1 cellular context compared by ENCODE assay signal in genomic region chr17:76353599-76354316, GRCh38.
TF ChIP-seq lines count a peak whose summit lies in the region.

PRPSAP1 (minus strand) TSS chr17:76353916; CDS start chr17:76353703, 213 bp downstream.

TF ChIP-seq in HepG2, 621 proteins besides CTCF, POLR2A, EP300 and RAD21 (continued from another document and continues in another):
- TF ChIP-seq ELF4 (CRISPR knock-in tag; IDR thresholded peaks at IDR 0.05; ENCODE audit: borderline replicate concordance): peak; percentile 67; the same call in 1 of the 2 replicates
- TF ChIP-seq ZNF326 (CRISPR knock-in tag; IDR thresholded peaks at IDR 0.05; ENCODE audit: borderline replicate concordance): peak; percentile 14; the same call in 1 of the 2 replicates
- TF ChIP-seq ZMAT3 (CRISPR knock-in tag; conservative IDR thresholded peaks at IDR 0.05): peak; percentile 89; the same call in 1 of the 2 replicates
- peak; percentile 85; the same call in 1 of the 2 replicates for TF ChIP-seq RXRA (CRISPR knock-in tag; IDR thresholded peaks at IDR 0.05)
- TF ChIP-seq XBP1 (CRISPR knock-in tag; IDR thresholded peaks at IDR 0.05): peak; percentile 84; the same call in 1 of the 2 replicates
- no peak; the same call in 1 of the 2 replicates for TF ChIP-seq SIX1 (CRISPR knock-in tag; IDR thresholded peaks at IDR 0.05; ENCODE audit: borderline replicate concordance)
- TF ChIP-seq ZNF784 (CRISPR knock-in tag; IDR thresholded peaks at IDR 0.05; ENCODE audit: borderline replicate concordance): peak; percentile 95; the same call in 1 of the 2 replicates
- no peak for TF ChIP-seq MATR3 (CRISPR knock-in tag; IDR thresholded peaks at IDR 0.05)
- no peak for TF ChIP-seq ZNF207 (IDR thresholded peaks at IDR 0.05; ENCODE audit: borderline replicate concordance)
- TF ChIP-seq, protein P1, sequence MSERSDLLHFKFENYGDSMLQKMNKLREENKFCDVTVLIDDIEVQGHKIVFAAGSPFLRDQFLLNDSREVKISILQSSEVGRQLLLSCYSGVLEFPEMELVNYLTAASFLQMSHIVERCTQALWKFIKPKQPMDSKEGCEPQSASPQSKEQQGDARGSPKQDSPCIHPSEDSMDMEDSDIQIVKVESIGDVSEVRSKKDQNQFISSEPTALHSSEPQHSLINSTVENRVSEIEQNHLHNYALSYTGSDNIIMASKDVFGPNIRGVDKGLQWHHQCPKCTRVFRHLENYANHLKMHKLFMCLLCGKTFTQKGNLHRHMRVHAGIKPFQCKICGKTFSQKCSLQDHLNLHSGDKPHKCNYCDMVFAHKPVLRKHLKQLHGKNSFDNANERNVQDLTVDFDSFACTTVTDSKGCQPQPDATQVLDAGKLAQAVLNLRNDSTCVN (CRISPR knock-in tag; IDR thresholded peaks at IDR 0.05; ENCODE audit: borderline replicate concordance): peak; percentile 76
- TF ChIP-seq ZNF546 (CRISPR knock-in tag; conservative IDR thresholded peaks at IDR 0.05): no peak
- peak; percentile 88 for TF ChIP-seq PHF8 (CRISPR knock-in tag; IDR thresholded peaks at IDR 0.05)
- TF ChIP-seq KLF15 (CRISPR knock-in tag; IDR thresholded peaks at IDR 0.05; ENCODE audit: borderline replicate concordance): peak; percentile 67; the same call in 1 of the 2 replicates
- TF ChIP-seq ZNF24 (IDR thresholded peaks at IDR 0.05): peak; percentile 76
- TF ChIP-seq ZNF333 (CRISPR knock-in tag; IDR thresholded peaks at IDR 0.05; ENCODE audit: borderline replicate concordance): peak; percentile 93
- TF ChIP-seq ZNF121 (CRISPR knock-in tag; IDR thresholded peaks at IDR 0.05): peak; percentile 69; the same call in 1 of the 2 replicates
- TF ChIP-seq KDM2A (CRISPR knock-in tag; IDR thresholded peaks at IDR 0.05; ENCODE audit: borderline replicate concordance, low read depth): peak; percentile 98
- peak; percentile 88 for TF ChIP-seq GMEB1 (CRISPR knock-in tag; IDR thresholded peaks at IDR 0.05; ENCODE audit: borderline replicate concordance)
- peak; percentile 87; the same call in 1 of the 2 replicates for TF ChIP-seq ZNF256 (CRISPR knock-in tag; conservative IDR thresholded peaks at IDR 0.05)
- TF ChIP-seq, protein P2, sequence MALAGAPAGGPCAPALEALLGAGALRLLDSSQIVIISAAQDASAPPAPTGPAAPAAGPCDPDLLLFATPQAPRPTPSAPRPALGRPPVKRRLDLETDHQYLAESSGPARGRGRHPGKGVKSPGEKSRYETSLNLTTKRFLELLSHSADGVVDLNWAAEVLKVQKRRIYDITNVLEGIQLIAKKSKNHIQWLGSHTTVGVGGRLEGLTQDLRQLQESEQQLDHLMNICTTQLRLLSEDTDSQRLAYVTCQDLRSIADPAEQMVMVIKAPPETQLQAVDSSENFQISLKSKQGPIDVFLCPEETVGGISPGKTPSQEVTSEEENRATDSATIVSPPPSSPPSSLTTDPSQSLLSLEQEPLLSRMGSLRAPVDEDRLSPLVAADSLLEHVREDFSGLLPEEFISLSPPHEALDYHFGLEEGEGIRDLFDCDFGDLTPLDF (CRISPR knock-in tag; IDR thresholded peaks at IDR 0.05): peak; percentile 83
- TF ChIP-seq ZFP36L2 (CRISPR knock-in tag; IDR thresholded peaks at IDR 0.05): no peak; the same call in 1 of the 2 replicates
- TF ChIP-seq RFX3 (CRISPR knock-in tag; IDR thresholded peaks at IDR 0.05): peak; percentile 51; the same call in 1 of the 2 replicates
- TF ChIP-seq NR3C1 (CRISPR knock-in tag; IDR thresholded peaks at IDR 0.05): no peak
- peak; percentile 61; the same call in 1 of the 2 replicates for TF ChIP-seq ZNF570 (CRISPR knock-in tag; IDR thresholded peaks at IDR 0.05; ENCODE audit: borderline replicate concordance)
- peak; percentile 89; the same call in 1 of the 2 replicates for TF ChIP-seq ZNF235 (CRISPR knock-in tag; IDR thresholded peaks at IDR 0.05; ENCODE audit: borderline replicate concordance)
- TF ChIP-seq GABPB1 (CRISPR knock-in tag; IDR thresholded peaks at IDR 0.05): peak; percentile 93
- TF ChIP-seq SUZ12 (IDR thresholded peaks at IDR 0.05; ENCODE audit: low read depth, low read length): no peak
- TF ChIP-seq CREB3 (CRISPR knock-in tag; IDR thresholded peaks at IDR 0.05): peak; percentile 89
- TF ChIP-seq MIXL1 (CRISPR knock-in tag; IDR thresholded peaks at IDR 0.05): no peak; the same call in none of the 2 replicates
- 0 out of 2 replicates have a peak, but pooled peaks have one; percentile 48 for TF ChIP-seq CC2D1A (CRISPR knock-in tag; IDR thresholded peaks at IDR 0.05)
- peak; percentile 98 for TF ChIP-seq ZNF781 (CRISPR knock-in tag; IDR thresholded peaks at IDR 0.05; ENCODE audit: borderline replicate concordance, not compliant biosample characterization)
- peak; percentile 86 for TF ChIP-seq NAIF1 (CRISPR knock-in tag; IDR thresholded peaks at IDR 0.05; ENCODE audit: borderline replicate concordance)
- TF ChIP-seq ZFP36L1 (CRISPR knock-in tag; IDR thresholded peaks at IDR 0.05): peak; percentile 89
- peak; percentile 82; the same call in 1 of the 2 replicates for TF ChIP-seq HMGXB3 (CRISPR knock-in tag; IDR thresholded peaks at IDR 0.05; ENCODE audit: borderline replicate concordance)
- no peak for TF ChIP-seq RBAK (CRISPR knock-in tag; IDR thresholded peaks at IDR 0.05)
- peak; percentile 85 for TF ChIP-seq ZFP41 (CRISPR knock-in tag; IDR thresholded peaks at IDR 0.05; ENCODE audit: borderline replicate concordance)
- no peak for TF ChIP-seq PAF1 (CRISPR knock-in tag; IDR thresholded peaks at IDR 0.05)
- TF ChIP-seq MXD4 (CRISPR knock-in tag; IDR thresholded peaks at IDR 0.05): peak; percentile 87
- TF ChIP-seq REPIN1 (CRISPR knock-in tag; IDR thresholded peaks at IDR 0.05; ENCODE audit: borderline replicate concordance, low read depth): peak; percentile 69; the same call in 1 of the 2 replicates
- 0 out of 2 replicates have a peak, but pooled peaks have one; percentile 25 for TF ChIP-seq LBX2 (CRISPR knock-in tag; IDR thresholded peaks at IDR 0.05; ENCODE audit: borderline replicate concordance)
- TF ChIP-seq TARDBP (CRISPR knock-in tag; IDR thresholded peaks at IDR 0.05): peak; percentile 98
- TF ChIP-seq YEATS4 (CRISPR knock-in tag; IDR thresholded peaks at IDR 0.05; ENCODE audit: borderline replicate concordance): peak; percentile 87
- TF ChIP-seq ZNF224 (CRISPR knock-in tag; IDR thresholded peaks at IDR 0.05): peak; percentile 67; the same call in 1 of the 2 replicates
- TF ChIP-seq ZNF615 (CRISPR knock-in tag; IDR thresholded peaks at IDR 0.05; ENCODE audit: borderline replicate concordance): peak; percentile 72; the same call in 1 of the 2 replicates
- peak; percentile 94 for TF ChIP-seq ZSCAN31 (CRISPR knock-in tag; IDR thresholded peaks at IDR 0.05; ENCODE audit: low read depth)
- no peak for TF ChIP-seq HDAC6 (IDR thresholded peaks at IDR 0.05; ENCODE audit: low read depth, low read length)
- TF ChIP-seq ZFP90 (CRISPR knock-in tag; IDR thresholded peaks at IDR 0.05; ENCODE audit: borderline replicate concordance): peak; percentile 90
- TF ChIP-seq ARID5B (CRISPR knock-in tag; IDR thresholded peaks at IDR 0.05): peak; percentile 73
- TF ChIP-seq TFDP2 (CRISPR knock-in tag; IDR thresholded peaks at IDR 0.05): peak; percentile 88
- no peak for TF ChIP-seq EHMT2 (IDR thresholded peaks at IDR 0.05; ENCODE audit: borderline replicate concordance, low read depth, low read length)
- peak; percentile 87 for TF ChIP-seq ZNF563 (CRISPR knock-in tag; IDR thresholded peaks at IDR 0.05)
- TF ChIP-seq HNRNPK (IDR thresholded peaks at IDR 0.05; ENCODE audit: low read depth, low read length, poor library complexity, severe bottlenecking): peak; percentile 56
- no peak for TF ChIP-seq CEBPB (IDR thresholded peaks at IDR 0.05; ENCODE audit: borderline replicate concordance, low read depth, low read length)
- TF ChIP-seq ZNF124 (CRISPR knock-in tag; IDR thresholded peaks at IDR 0.05): peak; percentile 17; the same call in 1 of the 2 replicates
